ENCODE assay signal across 26 cellular contexts in genomic region chr12:67057072-67057471, GRCh38.
"Had no signal": no experiment of that assay in that cellular context is flagged by ENCODE, and none has a peak within 500 bp of the region (broad histone marks: within the 10 kb centered on the region; RNA-seq: fewer than 3 reads in every experiment).

No MANE protein-coding gene starts in this region.

- H3K4me3 ChIP-seq: esophagus squamous epithelium, gastroesophageal sphincter had no signal

- H3K36me3 ChIP-seq: esophagus squamous epithelium, gastroesophageal sphincter had no signal

- H3K27ac ChIP-seq: gastroesophageal sphincter had no signal

- H3K9me3 ChIP-seq: esophagus squamous epithelium, gastroesophageal sphincter had no signal

- H3K27me3 ChIP-seq: esophagus squamous epithelium, gastroesophageal sphincter had no signal

- FAIRE-seq: astrocyte, colon had no signal

- DNase-seq: activated CD4-positive, alpha-beta memory T cell treated with anti-CD3 and anti-CD28 coated beads, Interleukin-2, amount 10 ng/mL, durations not matched to agents 7 days and 5 days; activated CD4-positive, alpha-beta T cell treated with anti-CD3 and anti-CD28 coated beads for 1 hour; activated CD4-positive, alpha-beta T cell treated with anti-CD3 and anti-CD28 coated beads for 4 hours; activated CD4-positive, alpha-beta T cell treated with anti-CD3 and anti-CD28 coated beads, Interleukin-2, amount 10 ng/mL, durations not matched to agents 7 days and 5 days; activated CD4-positive, alpha-beta T cell treated with anti-CD3 and anti-CD28 coated beads, Interleukin-2, amount 50 U/mL, for 4 hours; activated effector memory CD4-positive, alpha-beta T cell treated with Interleukin-2 at 50 U/mL for 16 hours; activated gamma-delta T cell treated with Interleukin-2 at 50 U/mL for 16 hours; activated naive CD4-positive, alpha-beta T cell treated with anti-CD3 and anti-CD28 coated beads, Interleukin-2, amount 50 U/mL, for 16 hours; activated naive CD4-positive, alpha-beta T cell treated with Interleukin-2 at 50 U/mL for 16 hours; activated T-cell treated with anti-CD3 and anti-CD28 coated beads, Interleukin-2, amount 50 U/mL, for 4 hours; amniotic stem cell; anterior cingulate cortex; caudate nucleus; cortex of kidney; dermis blood vessel endothelial cell; effector CD4-positive, alpha-beta T cell; effector memory CD8-positive, alpha-beta T cell; esophagus squamous epithelium; foreskin melanocyte; head of caudate nucleus; T-helper 2 cell had no signal

- ATAC-seq: activated T-cell treated with anti-CD3 and anti-CD28 coated beads, Interleukin-2, amount 50 U/mL, for 4 hours; activated T-helper 17 cell treated with anti-CD3 and anti-CD28 coated beads, Interleukin-2, amount 50 U/mL, for 72 hours; effector memory CD8-positive, alpha-beta T cell; gastroesophageal sphincter; WTC11 had no signal

- H3K4me1 ChIP-seq: gastroesophageal sphincter had no signal
